ENCODE assay signal across 10 cellular contexts in the genomic region with DNA sequence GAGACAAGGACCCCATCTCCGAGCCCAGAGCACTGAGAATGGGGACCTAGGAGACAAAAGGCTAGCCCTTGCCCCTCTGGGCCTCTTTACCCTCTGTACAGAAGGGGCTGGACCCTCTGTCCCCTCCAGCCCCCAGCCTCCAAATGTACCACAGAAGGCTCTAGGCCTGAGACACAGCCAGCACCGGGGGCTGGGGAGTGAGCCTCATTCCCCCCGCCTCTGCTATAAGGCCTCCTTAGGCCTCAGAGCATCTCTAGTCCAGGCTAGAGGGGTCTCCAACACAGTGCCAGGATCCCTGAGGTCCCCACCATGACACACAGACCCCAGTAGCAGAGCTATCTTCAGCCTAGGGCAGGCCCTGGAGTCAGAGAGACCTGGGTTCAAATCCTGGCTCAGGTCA. TPM values are rescaled to one million over a fixed set of nuclear protein-coding genes. Genes with fewer than 3 reads are reported as not detected.
DNase-seq lines count a peak whose midpoint lies in the region; ATAC-seq and TF ChIP-seq lines count a peak whose summit lies in the region.
"Had no signal": no experiment of that assay in that cellular context is flagged by ENCODE, and none has a peak within 500 bp of the region (broad histone marks: within the 10 kb centered on the region; RNA-seq: fewer than 3 reads in every experiment).

No MANE protein-coding gene starts in this region.

- no peaks in the 10 kb centered on the region for H3K9me2 ChIP-seq in SU-DHL-6 (replicated peaks; ENCODE audit: insufficient read depth, low read length)

- H4K20me1 ChIP-seq in SU-DHL-6 (ENCODE audit: low read depth, low read length), result no peaks in the 10 kb centered on the region
- H4K20me1 ChIP-seq in fibroblast of lung (ENCODE audit: control insufficient read depth, extremely low read depth, insufficient read depth, low read length), result no peaks in the 10 kb centered on the region

- H3K4me1 ChIP-seq in fibroblast of lung (ENCODE audit: control insufficient read depth, extremely low read depth, insufficient read depth, low read length), result peaks cover 21% of the 10 kb centered on the region
- peaks cover 20 to 45% of the 10 kb centered on the region in 2 donors for H3K4me1 ChIP-seq in gastrocnemius medialis
- H3K4me1 ChIP-seq in HAP-1, result peaks cover 20% of the 10 kb centered on the region

- H3K4me3 ChIP-seq in GM12875 (ENCODE audit: low read depth, low read length), result peak overlapping the region; percentile 71
- H3K4me3 ChIP-seq in SU-DHL-6 (ENCODE audit: insufficient read depth, low read length, poor library complexity, severe bottlenecking), result no peak overlapping the region
- peak overlapping the region in 2 of 4 experiments; percentile 41 to 98 for H3K4me3 ChIP-seq in fibroblast of lung (replicated peaks in 1 of 4; ENCODE audit: control extremely low read depth in 1 of 4, insufficient read depth in 1 of 4, low read depth in 3 of 4, low read length in 4 of 4)
- peak overlapping the region in 3 of 4 donors; percentile 69 to 82 (median 77) for H3K4me3 ChIP-seq in gastrocnemius medialis
- no peak overlapping the region for H3K4me3 ChIP-seq in HAP-1

- TF ChIP-seq CTCF in GM12875 (IDR thresholded peaks at IDR 0.05; ENCODE audit: borderline replicate concordance, insufficient read depth, low read depth, low read length), result no peak
- no peak for TF ChIP-seq CTCF in SU-DHL-6 (IDR thresholded peaks at IDR 0.05; ENCODE audit: insufficient read depth, low read length, poor library complexity, severe bottlenecking)
- no peak for TF ChIP-seq CTCF in fibroblast of lung (conservative IDR thresholded peaks at IDR 0.05 in 1 of 2, IDR thresholded peaks at IDR 0.05 in 1 of 2; ENCODE audit: low read depth in 1 of 2, low read length in 2 of 2)
- no peak for TF ChIP-seq CTCF in gastrocnemius medialis (IDR thresholded peaks at IDR 0.05 in 4 of 5, conservative IDR thresholded peaks at IDR 0.05 in 1 of 5)

- H3K36me3 ChIP-seq in SU-DHL-6 (ENCODE audit: low read length) (no peaks in the 10 kb centered on the region), fibroblast of lung (ENCODE audit: control insufficient read depth, insufficient read depth, low read length) (peaks cover 49% of the 10 kb centered on the region), gastrocnemius medialis (peaks cover 0 to 6% of the 10 kb centered on the region in 2 donors), HAP-1 (replicated peaks) (peaks cover 8% of the 10 kb centered on the region)

- H2AFZ ChIP-seq in SU-DHL-6 (ENCODE audit: low read depth, low read length, severe bottlenecking) (no peak overlapping the region), fibroblast of lung (ENCODE audit: low read length) (no peak overlapping the region)
- H2AFZ ChIP-seq: PC-9 had no signal

- H3K27me3 ChIP-seq in SU-DHL-6 (ENCODE audit: low read length) (no peaks in the 10 kb centered on the region), fibroblast of lung (ENCODE audit: control insufficient read depth, insufficient read depth, low read length) (no peaks in the 10 kb centered on the region), gastrocnemius medialis (no peaks in the 10 kb centered on the region), HAP-1 (ENCODE audit: low read depth) (no peaks in the 10 kb centered on the region)

- H3K9me3 ChIP-seq in SU-DHL-6 (ENCODE audit: insufficient read depth, low read length) (no peaks in the 10 kb centered on the region), fibroblast of lung (ENCODE audit: control insufficient read depth, insufficient read depth, low read depth, low read length) (no peaks in the 10 kb centered on the region), gastrocnemius medialis (no peaks in the 10 kb centered on the region), HAP-1 (no peaks in the 10 kb centered on the region)

- in situ Hi-C loops in gastrocnemius medialis (cut with MboI; ENCODE audit: low sequenced_read_pairs in 4 of 4) (loop anchor here (5.0 to 10.0 kb wide), 5 partner anchors 69 to 134 kb away; a partner anchor contains a TSS), HAP-1 (cut with MboI; ENCODE audit: low sequenced_read_pairs) (loop anchor here (10.0 kb wide), 1 partner anchor 141 kb away; no protein-coding TSS in a partner anchor)

- no peak for TF ChIP-seq POLR2A in gastrocnemius medialis (IDR thresholded peaks at IDR 0.05)

- H3K9ac ChIP-seq in SU-DHL-6 (ENCODE audit: low read length), result peak overlapping the region; percentile 69
- no peak overlapping the region for H3K9ac ChIP-seq in fibroblast of lung (ENCODE audit: insufficient read depth, low read length)

- ATAC-seq in gastrocnemius medialis (no peak), HG02642 (IDR thresholded peaks at IDR 0.05; ENCODE audit: poor library complexity, unreplicated experiment) (no peak), GM18867 (IDR thresholded peaks at IDR 0.05; ENCODE audit: unreplicated experiment) (no peak)

- H3K27ac ChIP-seq in SU-DHL-6 (ENCODE audit: low read depth, low read length), result no peak overlapping the region
- H3K27ac ChIP-seq in fibroblast of lung (ENCODE audit: insufficient read depth, low read length), result peak overlapping the region; percentile 87
- peak overlapping the region; percentile 85 to 93 (median 92) for H3K27ac ChIP-seq in gastrocnemius medialis
- H3K27ac ChIP-seq: PC-9 had no signal

- intact Hi-C loops in gastrocnemius medialis (cut with DNase I; ENCODE audit: low total_unique reads), result no loop called here

- H3K79me2 ChIP-seq in SU-DHL-6 (ENCODE audit: insufficient read depth, low read length) (no peaks in the 10 kb centered on the region), fibroblast of lung (ENCODE audit: control insufficient read depth, insufficient read depth, low read length) (peaks cover 80% of the 10 kb centered on the region)

- H3K4me2 ChIP-seq in SU-DHL-6 (ENCODE audit: low read depth, low read length, poor library complexity, severe bottlenecking) (no peak overlapping the region), fibroblast of lung (ENCODE audit: extremely low read depth, insufficient read depth, low read length) (peak overlapping the region; percentile 93)

- H3F3A ChIP-seq in SU-DHL-6 (ENCODE audit: insufficient read depth), result peaks cover 12% of the 10 kb centered on the region

- DNase-seq in fibroblast of lung (ENCODE audit: low read depth in 2 of 2) (no peak), gastrocnemius medialis (peak in 1 of 2 donors; percentile 11), HAP-1 (ENCODE audit: low spot score in 2 of 2) (no peak), HuH-7 (ENCODE audit: low spot score) (no peak)
- DNase-seq: PC-9 had no signal

RNA-seq across cellular contexts. Expression of a gene that starts 4.8 kb away (rescaled TPM):
- total RNA-seq in fibroblast of lung (79.4 and 95.1 TPM in 2 replicates), gastrocnemius medialis (100 to 1,000 TPM in 1 of 4 donors, 10 to 100 TPM in 3; 39.5 to 104 (median 45.3) TPM)
- polyA plus RNA-seq in fibroblast of lung, result 43.7 and 61.5 TPM in 2 replicates
- 79.5 and 122 TPM in 2 replicates for polyA plus RNA-seq in fibroblast of lung (2012)
- polyA minus RNA-seq in fibroblast of lung (ENCODE audit: low replicate concordance), result 126 and 165 TPM in 2 replicates

RNA-seq across cellular contexts. Expression of a gene that starts 21.4 kb away (rescaled TPM):
- total RNA-seq in fibroblast of lung (127 and 132 TPM in 2 replicates), gastrocnemius medialis (100 to 1,000 TPM; 144 to 184 (median 157) TPM)
- polyA plus RNA-seq in fibroblast of lung, result 93.5 and 130 TPM in 2 replicates
- 194 and 266 TPM in 2 replicates for polyA plus RNA-seq in fibroblast of lung (2012)
- 41.9 and 111 TPM in 2 replicates for polyA minus RNA-seq in fibroblast of lung (ENCODE audit: low replicate concordance)

RNA-seq across cellular contexts. Expression of a gene that starts 36.8 kb away (rescaled TPM):
- total RNA-seq in fibroblast of lung, result 0.26 and 0.33 TPM in 2 replicates
- polyA plus RNA-seq in fibroblast of lung, result 0.17 and 0.23 TPM in 2 replicates
- polyA plus RNA-seq in fibroblast of lung (2012), result 0.44 and 0.45 TPM in 2 replicates
- 0.27 TPM in 1 of 2 replicates, not detected in the other for polyA minus RNA-seq in fibroblast of lung (ENCODE audit: low replicate concordance)
- under 1 TPM; 0.15 to 0.33 (median 0.28) TPM for total RNA-seq in gastrocnemius medialis

RNA-seq across cellular contexts. Expression of a gene that starts 54.4 kb away (rescaled TPM):
- 0.33 TPM in 1 of 2 replicates, not detected in the other for total RNA-seq in fibroblast of lung
- 0.18 and 0.61 TPM in 2 replicates for polyA plus RNA-seq in fibroblast of lung
- 0.16 and 0.92 TPM in 2 replicates for polyA plus RNA-seq in fibroblast of lung (2012)
- 0.43 TPM in 1 of 2 replicates, not detected in the other for polyA minus RNA-seq in fibroblast of lung (ENCODE audit: low replicate concordance)
- not detected for total RNA-seq in gastrocnemius medialis
- total RNA-seq: PC-9, sciatic nerve had no signal

Comparison
In these comparisons a context has a peak if more than half of its experiments do, and no peak if none do; other contexts are left out.
1. H3K4me3 ChIP-seq: peak in GM12875 (single experiment) and gastrocnemius medialis (3 of 4); none in SU-DHL-6 (single experiment) and HAP-1 (single experiment).